8 cellular contexts compared by ENCODE assay signal in genomic region chr15:41231536-41231935, GRCh38. TPM values are rescaled to one million over a fixed set of nuclear protein-coding genes. Genes with fewer than 3 reads are reported as not detected.
DNase-seq lines count a peak whose midpoint lies in the region; ATAC-seq and TF ChIP-seq lines count a peak whose summit lies in the region.

No MANE protein-coding gene starts in this region.

- TF ChIP-seq POLR2A in body of pancreas (IDR thresholded peaks at IDR 0.05) = no peak

- WGBS in body of pancreas, 2 donors = 0% methylated on average over 12 of the region's 12 CpGs
- WGBS in liver = under 1% methylated on average over 12 of the region's 12 CpGs
- WGBS in thymus = under 1% methylated on average over 12 of the region's 12 CpGs

- intact Hi-C loops in activated CD4-positive, alpha-beta T cell treated with anti-CD3 and anti-CD28 coated beads, Interleukin-2, amount 10 ng/mL, durations not matched to agents 24 days and 14 days (cut with micrococcal nuclease) = loop anchor here (1.0 to 2.0 kb wide), 5 partner anchors 52 to 279 kb away; partner anchors contain the start of genes CHAC1, INO80, NUSAP1 and OIP5
- intact Hi-C loops in body of pancreas (cut with DNase I) = no loop called here

- H3K9me3 ChIP-seq in body of pancreas (no peaks in the 10 kb centered on the region), liver (ENCODE audit: control insufficient read depth in 4 of 4, low read length in 3 of 4) (no peaks in the 10 kb centered on the region), thymus (ENCODE audit: control insufficient read depth) (peaks cover 1% of the 10 kb centered on the region)

- peaks cover 19% of the 10 kb centered on the region for H3K4me1 Mint-ChIP-seq in activated CD4-positive, alpha-beta T cell treated with anti-CD3 and anti-CD28 coated beads, Interleukin-2, amount 10 ng/mL, durations not matched to agents 24 days and 14 days

- H3K4me3 ChIP-seq in body of pancreas (peak overlapping the region; percentile 56 to 67), liver (ENCODE audit: low read depth in 1 of 3, low read length in 3 of 3) (peak overlapping the region; percentile 78 to 95 (median 86)), thymus (ENCODE audit: low read length) (peak overlapping the region; percentile 96)

- peak overlapping the region; percentile 95 to 97 for H3K9ac ChIP-seq in liver (ENCODE audit: low read depth in 1 of 2, low read length in 2 of 2)

- DNase-seq in activated CD4-positive, alpha-beta T cell treated with anti-CD3 and anti-CD28 coated beads, Interleukin-2, amount 10 ng/mL, durations not matched to agents 24 days and 14 days = no peak
- DNase-seq in activated CD4-positive, alpha-beta T cell treated with anti-CD3 and anti-CD28 coated beads, Interleukin-2, amount 50 U/mL, for 1 hour = no peak
- DNase-seq in body of pancreas (no peak), NCI-H2196 treated with DMSO at 0.1 percent for 48 hours (lab: John Stamatoyannopoulos, UW; ENCODE audit: unreplicated experiment) (no peak), kidney tubule cell (ENCODE audit: low spot score) (no peak)

- no peaks in the 10 kb centered on the region for H3K36me3 Mint-ChIP-seq in activated CD4-positive, alpha-beta T cell treated with anti-CD3 and anti-CD28 coated beads, Interleukin-2, amount 10 ng/mL, durations not matched to agents 24 days and 14 days (ENCODE audit: low read depth)

- H3K27ac ChIP-seq in body of pancreas (peak overlapping the region; percentile 83 to 99 (median 90)), liver (ENCODE audit: low read depth in 1 of 2, low read length in 2 of 2) (peak overlapping the region; percentile 86 to 91), thymus (ENCODE audit: low read depth) (peak overlapping the region; percentile 90)

- no peaks in the 10 kb centered on the region for H3K9me3 Mint-ChIP-seq in activated CD4-positive, alpha-beta T cell treated with anti-CD3 and anti-CD28 coated beads, Interleukin-2, amount 10 ng/mL, durations not matched to agents 24 days and 14 days

- H3K27me3 ChIP-seq in body of pancreas (no peaks in the 10 kb centered on the region), liver (ENCODE audit: control insufficient read depth in 4 of 4, insufficient read depth in 4 of 4, low read length in 3 of 4) (no peaks in the 10 kb centered on the region), thymus (ENCODE audit: control insufficient read depth, insufficient read depth) (no peaks in the 10 kb centered on the region)

- no peak for TF ChIP-seq CTCF in body of pancreas (IDR thresholded peaks at IDR 0.05)
- TF ChIP-seq CTCF in liver (IDR thresholded peaks at IDR 0.05; ENCODE audit: low read depth, low read length, missing input control) = no peak

- peaks cover 2% of the 10 kb centered on the region for H3K27me3 Mint-ChIP-seq in activated CD4-positive, alpha-beta T cell treated with anti-CD3 and anti-CD28 coated beads, Interleukin-2, amount 10 ng/mL, durations not matched to agents 24 days and 14 days

- H3K4me1 ChIP-seq in body of pancreas = peaks cover 28% of the 10 kb centered on the region
- H3K4me1 ChIP-seq in liver (ENCODE audit: control insufficient read depth in 4 of 4, insufficient read depth in 4 of 4, low read length in 3 of 4) = peaks cover 0 to 30% (median 16%) of the 10 kb centered on the region in 4 donors
- peaks cover 9% of the 10 kb centered on the region for H3K4me1 ChIP-seq in thymus (ENCODE audit: control insufficient read depth, insufficient read depth, low read length)

- H3K27ac Mint-ChIP-seq in activated CD4-positive, alpha-beta T cell treated with anti-CD3 and anti-CD28 coated beads, Interleukin-2, amount 10 ng/mL, durations not matched to agents 24 days and 14 days = peak overlapping the region; percentile 93

- ATAC-seq in body of pancreas (no peak), HG02642 (IDR thresholded peaks at IDR 0.05; ENCODE audit: poor library complexity, unreplicated experiment) (no peak)

- peak overlapping the region; percentile 94 for H3K4me3 Mint-ChIP-seq in activated CD4-positive, alpha-beta T cell treated with anti-CD3 and anti-CD28 coated beads, Interleukin-2, amount 10 ng/mL, durations not matched to agents 24 days and 14 days

- no peaks in the 10 kb centered on the region for H3K36me3 ChIP-seq in body of pancreas (replicated peaks in 1 of 2; ENCODE audit: insufficient read depth in 1 of 2, low read depth in 2 of 2)
- H3K36me3 ChIP-seq in liver (ENCODE audit: control insufficient read depth in 4 of 4, insufficient read depth in 3 of 4, low read depth in 1 of 4, low read length in 3 of 4) = peaks cover 0 to 3% (median 0%) of the 10 kb centered on the region in 4 donors
- H3K36me3 ChIP-seq in thymus (ENCODE audit: control insufficient read depth, insufficient read depth) = no peaks in the 10 kb centered on the region

- no peak for TF ChIP-seq RAD21 in liver (IDR thresholded peaks at IDR 0.05)

TF ChIP-seq in liver, 16 proteins besides CTCF, POLR2A, EP300 and RAD21:
- TF ChIP-seq, protein P1, sequence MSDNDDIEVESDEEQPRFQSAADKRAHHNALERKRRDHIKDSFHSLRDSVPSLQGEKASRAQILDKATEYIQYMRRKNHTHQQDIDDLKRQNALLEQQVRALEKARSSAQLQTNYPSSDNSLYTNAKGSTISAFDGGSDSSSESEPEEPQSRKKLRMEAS (IDR thresholded peaks at IDR 0.05) = no peak
- TF ChIP-seq FOXA1 (IDR thresholded peaks at IDR 0.05) (no peak), RXRA (IDR thresholded peaks at IDR 0.05) (no peak), HNF4G (IDR thresholded peaks at IDR 0.05) (no peak), NR2F2 (IDR thresholded peaks at IDR 0.05) (no peak), REST (IDR thresholded peaks at IDR 0.05) (no peak), YY1 (IDR thresholded peaks at IDR 0.05) (no peak), EGR1 (IDR thresholded peaks at IDR 0.05; ENCODE audit: low read depth in 2 of 2) (no peak), FOXA2 (IDR thresholded peaks at IDR 0.05) (no peak)

RNA-seq across cellular contexts. Expression of gene CHP1, which starts 0.5 kb away (rescaled TPM):
- total RNA-seq in activated CD4-positive, alpha-beta T cell treated with anti-CD3 and anti-CD28 coated beads, Interleukin-2, amount 10 ng/mL, durations not matched to agents 24 days and 14 days = 47.4 and 47.8 TPM in 2 replicates
- total RNA-seq in body of pancreas = 10 to 100 TPM; 61.0 to 87.9 TPM
- total RNA-seq in liver = 100 to 1,000 TPM; 103 to 131 TPM
- polyA plus RNA-seq in liver = 100 to 1,000 TPM in 1 of 2 donors, 10 to 100 TPM in 1; 87.4 to 162 TPM
- 38.8 TPM for polyA plus RNA-seq in thymus

RNA-seq across cellular contexts. Expression of gene EXD1, which starts 1.0 kb away (rescaled TPM):
- total RNA-seq in activated CD4-positive, alpha-beta T cell treated with anti-CD3 and anti-CD28 coated beads, Interleukin-2, amount 10 ng/mL, durations not matched to agents 24 days and 14 days = not detected in 2 replicates
- total RNA-seq in body of pancreas (not detected), liver (not detected)
- polyA plus RNA-seq in liver (not detected), thymus (0.34 TPM)
